ENCODE assay signal across 10 cellular contexts in genomic region chr9:84716217-84716616, GRCh38. TPM values are rescaled to one million over a fixed set of nuclear protein-coding genes. Genes with fewer than 3 reads are reported as not detected.
"Had no signal": no experiment of that assay in that cellular context is flagged by ENCODE, and none has a peak within 500 bp of the region (broad histone marks: within the 10 kb centered on the region; RNA-seq: fewer than 3 reads in every experiment).

No MANE protein-coding gene starts in this region.

- ATAC-seq: GM23338, HepG2 had no signal

- FAIRE-seq: H1, H54, HepG2 had no signal

- H3K4me3 ChIP-seq: GM23338 had no signal

- H3K4me2 ChIP-seq: GM23338 had no signal

- DNase-seq: H9, HCEC 1CT, KBM-7 had no signal

- H3K27ac ChIP-seq: HL-60 had no signal

- H2AFZ ChIP-seq: GM23338 had no signal

RNA-seq across cellular contexts. Expression of gene NTRK2, which starts 46.7 kb away (rescaled TPM):
- total RNA-seq: HepG2, HT1080 had no signal
- polyA plus RNA-seq: GM23338, HepG2, IgD-negative memory B cell had no signal
